Comparison of ENCODE assay signal across 21 cellular contexts in the genomic region with DNA sequence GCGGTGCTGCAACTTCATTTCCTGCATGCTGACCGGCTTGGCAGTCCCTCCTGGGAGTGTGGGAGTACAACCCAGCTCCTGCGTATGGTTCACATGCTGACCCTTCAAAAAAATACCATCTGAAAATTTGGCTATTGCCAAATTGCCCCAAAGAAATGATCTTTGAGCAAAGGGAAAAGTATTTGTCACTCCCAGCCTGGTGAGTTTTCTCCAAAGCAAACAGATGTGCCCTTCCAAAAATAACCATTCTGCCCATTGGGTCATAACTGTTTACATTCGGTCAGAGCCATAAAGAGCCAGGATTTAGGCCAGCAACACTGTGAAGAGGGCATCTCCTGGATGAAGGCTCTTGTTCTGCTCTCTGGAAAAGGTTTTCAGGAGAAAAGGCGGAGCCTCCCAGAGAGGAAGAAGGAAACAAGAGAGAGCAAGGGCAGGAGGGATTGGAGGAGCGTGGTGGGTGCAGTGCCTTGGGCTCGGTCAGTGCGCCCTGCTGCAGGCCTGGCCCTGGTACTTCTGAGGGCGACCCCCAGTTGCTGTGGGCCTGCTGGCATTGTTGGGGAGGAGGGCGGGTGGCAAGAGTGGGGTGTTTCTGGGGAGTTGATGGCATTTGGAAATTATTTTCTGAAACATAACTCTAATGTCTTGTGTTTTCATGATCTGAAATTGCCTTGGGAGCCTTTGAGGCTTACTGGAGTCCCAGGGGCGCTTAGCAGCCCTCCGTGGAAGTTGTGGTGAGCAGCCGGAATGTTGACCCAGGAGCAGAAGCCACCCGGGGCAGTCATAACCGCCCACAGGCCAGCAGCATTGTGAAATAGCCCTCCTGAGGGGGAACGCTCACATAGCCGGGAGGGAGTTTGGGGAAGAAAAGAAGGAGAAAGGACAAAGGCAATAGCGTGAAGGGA.
DNase-seq lines count a peak whose midpoint lies in the region; ATAC-seq, FAIRE-seq and TF ChIP-seq lines count a peak whose summit lies in the region.
"Had no signal": no experiment of that assay in that cellular context is flagged by ENCODE, and none has a peak within 500 bp of the region (broad histone marks: within the 10 kb centered on the region; RNA-seq: fewer than 3 reads in every experiment).

No MANE protein-coding gene starts in this region.

- H2BK15ac ChIP-seq in H1 (ENCODE audit: low read length) (no peak overlapping the region), neuronal stem cell (ENCODE audit: low read length) (no peak overlapping the region)

- no peak for TF ChIP-seq RAD21 in H1 (IDR thresholded peaks at IDR 0.05 in 1 of 2, conservative IDR thresholded peaks at IDR 0.05 in 1 of 2; ENCODE audit: low read depth in 2 of 2, low read length in 2 of 2)

- no peak overlapping the region for H4K5ac ChIP-seq in H1 (ENCODE audit: insufficient read length, low read depth, low read length)

- H3K23ac ChIP-seq in H1 (ENCODE audit: insufficient read length) (no peak overlapping the region), neuronal stem cell (ENCODE audit: low read depth, low read length, poor library complexity) (no peak overlapping the region)

- H4K91ac ChIP-seq in H1 (replicated peaks; ENCODE audit: insufficient read length, low read length) (peak overlapping the region; percentile 71), neuronal stem cell (ENCODE audit: low read depth, low read length, poor library complexity) (no peak overlapping the region)

- H2AK5ac ChIP-seq in H1 (ENCODE audit: low read depth, low read length): no peak overlapping the region
- no peak overlapping the region for H2AK5ac ChIP-seq in neuronal stem cell (ENCODE audit: low read depth, low read length)

- H3K4ac ChIP-seq in H1 (replicated peaks; ENCODE audit: insufficient read length, low read depth, low read length) (no peak overlapping the region), neuronal stem cell (ENCODE audit: low read length) (no peak overlapping the region)

- H3K9ac ChIP-seq in PC-3 (ENCODE audit: low read length) (no peak overlapping the region), H1 (replicated peaks in 1 of 4; ENCODE audit: extremely low read depth in 1 of 4, low read depth in 3 of 4, low read length in 3 of 4) (no peak overlapping the region), neuronal stem cell (ENCODE audit: low read depth, low read length, poor library complexity) (no peak overlapping the region)

- no peak overlapping the region for H3K4me2 ChIP-seq in PC-3 (ENCODE audit: low read length)
- H3K4me2 ChIP-seq in H1 (ENCODE audit: insufficient read depth in 1 of 2, low read depth in 2 of 2, low read length in 2 of 2): no peak overlapping the region
- no peak overlapping the region for H3K4me2 ChIP-seq in neuronal stem cell (ENCODE audit: insufficient read depth, low read length, poor library complexity, severe bottlenecking)

- H3K4me3 ChIP-seq in ACC112 (ENCODE audit: low read depth, low read length) (no peak overlapping the region), PC-3 (ENCODE audit: low read length) (no peak overlapping the region), H1 (ENCODE audit: extremely low read depth in 1 of 4, insufficient read depth in 2 of 4, low read depth in 3 of 4, low read length in 4 of 4) (no peak overlapping the region), neuronal stem cell (ENCODE audit: low read length in 2 of 2) (no peak overlapping the region)
- H3K4me3 ChIP-seq: pancreas had no signal

- H3K9me3 ChIP-seq in PC-3 (ENCODE audit: low read length) (no peaks in the 10 kb centered on the region), H1 (ENCODE audit: insufficient read depth in 2 of 2, low read depth in 1 of 2, low read length in 1 of 2) (no peaks in the 10 kb centered on the region), neuronal stem cell (replicated peaks in 1 of 2; ENCODE audit: control insufficient read depth in 2 of 2, insufficient read depth in 1 of 2, low read depth in 1 of 2, low read length in 2 of 2) (peaks cover 0 to 2% of the 10 kb centered on the region in 2 donors)
- H3K9me3 ChIP-seq: pancreas had no signal

- WGBS in H1 (ENCODE audit: extremely low coverage in 1 of 2, insufficient coverage in 1 of 2, insufficient read length in 1 of 2, insufficient replicate concordance in 2 of 2, low coverage in 1 of 2, low lambda C conversion rate in 2 of 2, missing lambda C conversion rate in 1 of 2), 2 experiments: 80% methylated on average over 17 of the region's 18 CpGs; no CpG with 5 or more reads in 1 of the 2 experiments
- whole genome bisulfite sequencing in neuronal stem cell (ENCODE audit: extremely low coverage in 2 of 2, insufficient read length in 2 of 2, insufficient replicate concordance in 1 of 2), 2 donors: no CpG with 5 or more reads among the region's 18 CpGs

- no peak overlapping the region for H3K14ac ChIP-seq in H1 (ENCODE audit: insufficient read length)
- no peak overlapping the region for H3K14ac ChIP-seq in neuronal stem cell (ENCODE audit: low read length)

- DNase-seq in PC-3 (peak; percentile 41), H1 (ENCODE audit: low read depth in 1 of 2, low spot score in 2 of 2) (no peak), neuronal stem cell (ENCODE audit: low spot score) (no peak), cerebellum (ENCODE audit: low spot score) (no peak), Right ventricle myocardium superior (no peak)
- DNase-seq: ACHN; activated CD4-positive, alpha-beta T cell treated with anti-CD3 and anti-CD28 coated beads, Interleukin-2, amount 10 ng/mL, durations not matched to agents 24 days and 14 days; activated T-cell treated with anti-CD3 and anti-CD28 coated beads, Interleukin-2, amount 50 U/mL, for 1 hour; central memory CD4-positive, alpha-beta T cell; COR-L47; GF-D8; Kasumi-1; NCI-H1930; NCI-H774; pancreas; T1000 had no signal

- H3K36me3 ChIP-seq in ACC112 (ENCODE audit: insufficient read depth, low read length): no peaks in the 10 kb centered on the region
- H3K36me3 ChIP-seq in PC-3 (ENCODE audit: low read depth, low read length): no peaks in the 10 kb centered on the region
- H3K36me3 ChIP-seq in H1 (ENCODE audit: control insufficient read depth in 2 of 4, insufficient read depth in 4 of 4, low read length in 3 of 4): no peaks in the 10 kb centered on the region
- no peaks in the 10 kb centered on the region for H3K36me3 ChIP-seq in neuronal stem cell (replicated peaks in 1 of 2; ENCODE audit: control insufficient read depth in 2 of 2, insufficient read depth in 2 of 2, low read length in 2 of 2)
- H3K36me3 ChIP-seq: pancreas had no signal

- H3K56ac ChIP-seq in H1 (replicated peaks; ENCODE audit: insufficient read length, low read depth, low read length): no peak overlapping the region

- H3K18ac ChIP-seq in H1 (ENCODE audit: extremely low read depth, low read length) (no peak overlapping the region), neuronal stem cell (ENCODE audit: low read length) (peak overlapping the region; percentile 68)

- H3K4me1 ChIP-seq in ACC112 (ENCODE audit: control insufficient read depth, insufficient read depth, low read length, unreplicated experiment): peaks cover 12% of the 10 kb centered on the region
- peaks cover 38% of the 10 kb centered on the region for H3K4me1 ChIP-seq in PC-3 (ENCODE audit: insufficient read depth, low read length)
- no peaks in the 10 kb centered on the region; a peak in 2 of 7 replicates for H3K4me1 ChIP-seq in H1 (replicated peaks in 1 of 4; ENCODE audit: control insufficient read depth in 3 of 4, insufficient read depth in 4 of 4, low read length in 3 of 4)
- no peaks in the 10 kb centered on the region for H3K4me1 ChIP-seq in neuronal stem cell (ENCODE audit: control insufficient read depth in 2 of 2, insufficient read depth in 1 of 2, low read depth in 1 of 2, low read length in 2 of 2)
- H3K4me1 ChIP-seq: pancreas had no signal

- no peaks in the 10 kb centered on the region; the same call in 1 of the 2 replicates for H3K23me2 ChIP-seq in H1 (ENCODE audit: low read depth, low read length)

- H2BK20ac ChIP-seq in H1 (ENCODE audit: low read length): no peak overlapping the region

- CTCF ChIA-PET in PC-3 (lab: Charles Lee): no interaction called here
- CTCF ChIA-PET in H1 (lab: Charles Lee; ENCODE audit: partially characterized antibody): interaction anchor here (0.5 to 1.2 kb wide), 6 partner anchors 127 to 906 kb away, joined by 3 to 4 read pairs (median 3); partner anchors contain the start of gene MYLK4

- no peak for FAIRE-seq in H1 (lab: Jason Lieb, UNC)
- FAIRE-seq: endothelial cell of umbilical vein, pancreas had no signal

- no peaks in the 10 kb centered on the region for H3K9me2 ChIP-seq in PC-3 (replicated peaks; ENCODE audit: low read length)

- no peak for TF ChIP-seq POLR2A in H1 (IDR thresholded peaks at IDR 0.05; ENCODE audit: control extremely low read depth in 1 of 2, low read depth in 2 of 2, low read length in 2 of 2)

- intact Hi-C loops in PC-3 (cut with micrococcal nuclease) (no loop called here), Right ventricle myocardium superior (cut with DNase I) (no loop called here)

- H2BK12ac ChIP-seq in H1 (ENCODE audit: low read depth, low read length): no peak overlapping the region
- no peak overlapping the region for H2BK12ac ChIP-seq in neuronal stem cell (ENCODE audit: low read length)

- H2BK5ac ChIP-seq in H1 (ENCODE audit: low read depth, low read length): no peak overlapping the region
- no peak overlapping the region for H2BK5ac ChIP-seq in neuronal stem cell (ENCODE audit: low read length)

- no peaks in the 10 kb centered on the region for H4K20me1 ChIP-seq in PC-3 (ENCODE audit: low read length)
- no peaks in the 10 kb centered on the region for H4K20me1 ChIP-seq in H1 (replicated peaks in 1 of 2; ENCODE audit: control insufficient read depth in 1 of 2, insufficient read depth in 2 of 2, low read length in 2 of 2)

- TF ChIP-seq CTCF in PC-3 (conservative IDR thresholded peaks at IDR 0.05; ENCODE audit: low read depth, low read length) (no peak), H1 (IDR thresholded peaks at IDR 0.05; ENCODE audit: control extremely low read depth in 1 of 3, insufficient read depth in 1 of 3, low read depth in 1 of 3, low read length in 3 of 3) (no peak)

- no peak overlapping the region for H2AFZ ChIP-seq in ACC112 (ENCODE audit: low read length, unreplicated experiment)
- no peak overlapping the region for H2AFZ ChIP-seq in PC-3 (ENCODE audit: low read length)
- peak overlapping the region; percentile 3; the same call in 1 of the 2 replicates for H2AFZ ChIP-seq in H1 (ENCODE audit: low read length)
- peak overlapping the region; percentile 21 for H2AFZ ChIP-seq in neuronal stem cell (ENCODE audit: low read length)

- H2BK120ac ChIP-seq in H1 (replicated peaks; ENCODE audit: low read depth, low read length) (no peak overlapping the region), neuronal stem cell (ENCODE audit: low read depth, low read length) (no peak overlapping the region)

- H3K79me1 ChIP-seq in H1 (ENCODE audit: low read depth, low read length): no peaks in the 10 kb centered on the region
- no peaks in the 10 kb centered on the region for H3K79me1 ChIP-seq in neuronal stem cell (ENCODE audit: low read depth, low read length)

- H3K79me2 ChIP-seq in ACC112 (ENCODE audit: control insufficient read depth, insufficient read depth, low read length, unreplicated experiment): no peaks in the 10 kb centered on the region
- H3K79me2 ChIP-seq in PC-3 (ENCODE audit: low read length): no peaks in the 10 kb centered on the region
- no peaks in the 10 kb centered on the region for H3K79me2 ChIP-seq in H1 (ENCODE audit: control insufficient read depth in 1 of 2, insufficient read depth in 2 of 2, low read length in 2 of 2)

- BruUV-seq in PC-3 (replicated peaks; lab: Mats Ljungman, UMichigan): no TSS peak

- H3K27me3 ChIP-seq in ACC112 (ENCODE audit: insufficient read depth, low read length): peaks cover 17% of the 10 kb centered on the region
- peaks cover 12% of the 10 kb centered on the region; the same call in 1 of the 2 replicates for H3K27me3 ChIP-seq in PC-3 (ENCODE audit: low read length)
- no peaks in the 10 kb centered on the region for H3K27me3 ChIP-seq in H1 (replicated peaks in 1 of 4; ENCODE audit: control insufficient read depth in 3 of 4, extremely low read depth in 1 of 4, insufficient read depth in 3 of 4, low read length in 3 of 4)
- H3K27me3 ChIP-seq in neuronal stem cell (ENCODE audit: control insufficient read depth in 3 of 3, insufficient read depth in 3 of 3, low read depth in 1 of 3, low read length in 3 of 3): peaks cover 0 to 14% (median 0%) of the 10 kb centered on the region in 3 experiments

- no peak for TF ChIP-seq EP300 in H1 (IDR thresholded peaks at IDR 0.05; ENCODE audit: borderline replicate concordance in 1 of 2, low read depth in 2 of 2, low read length in 2 of 2)

- peak; percentile 18; the same call in 1 of the 2 replicates for ATAC-seq in PC-3
- no peak for ATAC-seq in Right ventricle myocardium superior (ENCODE audit: poor library complexity)
- no peak for ATAC-seq in GM18511 (IDR thresholded peaks at IDR 0.05; ENCODE audit: unreplicated experiment)
- ATAC-seq in HG03439 (IDR thresholded peaks at IDR 0.05; ENCODE audit: unreplicated experiment): no peak
- ATAC-seq: activated naive CD4-positive, alpha-beta T cell treated with anti-CD3 and anti-CD28 coated beads, Interleukin-2, amount 50 U/mL, for 72 hours; pancreas had no signal

- POLR2A ChIA-PET in PC-3 (lab: Charles Lee; ENCODE audit: unreplicated experiment): interaction anchor here (0.6 kb wide), 1 partner anchor 9 kb away, joined by 3 read pairs; no protein-coding TSS in a partner anchor
- POLR2A ChIA-PET in H1 (lab: Charles Lee; ENCODE audit: partially characterized antibody): no interaction called here

- H3F3A ChIP-seq in PC-3 (ENCODE audit: low read length, unreplicated experiment): no peaks in the 10 kb centered on the region

- no peak overlapping the region for H4K8ac ChIP-seq in H1 (ENCODE audit: extremely low read depth, insufficient read depth, low read length)
- H4K8ac ChIP-seq in neuronal stem cell (ENCODE audit: low read depth, low read length): no peak overlapping the region

- peak overlapping the region; percentile 55 for H3K27ac ChIP-seq in ACC112 (ENCODE audit: low read depth, low read length)
- H3K27ac ChIP-seq in PC-3 (ENCODE audit: low read length): no peak overlapping the region
- no peak overlapping the region for H3K27ac ChIP-seq in H1 (ENCODE audit: low read depth, low read length)
- H3K27ac ChIP-seq in neuronal stem cell (replicated peaks; ENCODE audit: low read length): no peak overlapping the region
- H3K27ac ChIP-seq: pancreas had no signal

Comparison
In these comparisons a context has a peak if more than half of its experiments do, and no peak if none do; other contexts are left out.
1. H2AFZ ChIP-seq: peak in H1 (single experiment) and neuronal stem cell (single experiment); none in ACC112 (single experiment) and PC-3 (single experiment).